In the genomic region with DNA sequence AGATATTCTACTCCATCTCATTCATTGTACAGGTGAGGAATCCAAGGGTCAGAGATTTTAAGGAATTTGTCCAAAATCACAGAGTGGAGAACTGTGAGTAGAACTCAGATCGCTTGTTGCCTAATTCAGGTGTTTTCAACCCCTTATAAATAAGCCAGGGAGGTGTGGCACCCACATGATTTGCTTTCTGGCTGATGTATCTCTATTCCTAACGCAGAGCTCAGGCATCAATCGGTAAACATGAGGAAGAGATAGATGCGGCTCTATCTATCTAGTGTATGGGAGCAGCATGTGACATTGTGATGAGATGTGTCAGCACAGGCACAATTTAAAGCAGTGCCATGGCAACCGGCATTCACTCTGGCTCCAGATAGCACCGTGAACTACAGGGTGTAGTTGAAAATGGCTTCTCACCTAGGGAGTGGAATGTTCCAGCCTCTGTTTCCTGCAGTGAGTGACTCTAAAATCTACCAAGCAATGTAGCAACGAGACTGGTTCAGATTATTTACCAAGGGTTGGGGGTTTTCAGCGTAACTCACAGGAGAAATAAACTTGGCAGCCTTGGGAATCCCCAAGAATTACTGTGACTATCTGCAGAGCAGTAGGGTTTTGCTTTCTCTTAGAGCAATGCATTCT, we compare ENCODE assay signal across 8 cellular contexts. TPM values are rescaled to one million over a fixed set of nuclear protein-coding genes. Genes with fewer than 3 reads are reported as not detected.
A peak's percentile ranks its signal among the peaks of the same experiment; 100 is the strongest.
DNase-seq lines count a peak whose midpoint lies in the region; ATAC-seq and TF ChIP-seq lines count a peak whose summit lies in the region.

No MANE protein-coding gene starts in this region.

- peaks cover 2% of the 10 kb centered on the region for H3K36me3 Mint-ChIP-seq in T-helper 2 cell treated with Interferon-gamma antibody and Interleukin-4, amounts not matched to agents 5 μg/mL and 100 μg/mL, for 36 hours (ENCODE audit: low read depth)

- H2BK120ac ChIP-seq in trophoblast cell (ENCODE audit: insufficient read depth, low read length, poor library complexity) = no peak overlapping the region

- H3K79me1 ChIP-seq in trophoblast cell (ENCODE audit: low read length) = no peaks in the 10 kb centered on the region

- no peak overlapping the region for H2BK12ac ChIP-seq in trophoblast cell (ENCODE audit: low read length)

- no peak overlapping the region for H2AK5ac ChIP-seq in trophoblast cell (ENCODE audit: low read length)

- H3K4me1 ChIP-seq in trophoblast cell (ENCODE audit: control insufficient read depth in 1 of 2, insufficient read depth in 2 of 2, low read length in 2 of 2) = peaks cover 6 to 7% of the 10 kb centered on the region in 2 experiments
- H3K4me1 ChIP-seq in testis = no peaks in the 10 kb centered on the region

- H3K9me3 ChIP-seq in trophoblast cell (ENCODE audit: insufficient read depth, low read depth, low read length) = no peaks in the 10 kb centered on the region
- H3K9me3 ChIP-seq in testis = no peaks in the 10 kb centered on the region

- peaks cover 41% of the 10 kb centered on the region for H3K4me1 Mint-ChIP-seq in T-helper 2 cell treated with Interferon-gamma antibody and Interleukin-4, amounts not matched to agents 5 μg/mL and 100 μg/mL, for 36 hours (ENCODE audit: low read depth)

- no peak overlapping the region for H2AFZ ChIP-seq in trophoblast cell (ENCODE audit: insufficient read depth, low read length, poor library complexity)

- intact Hi-C loops in testis (cut with DNase I; ENCODE audit: low total_unique reads) = no loop called here

- no peak overlapping the region for H3K18ac ChIP-seq in trophoblast cell (ENCODE audit: low read length)

- peak; percentile 58 for ATAC-seq in GM21360 (IDR thresholded peaks at IDR 0.05; ENCODE audit: unreplicated experiment)
- peak; percentile 27 for ATAC-seq in HG03575 (IDR thresholded peaks at IDR 0.05; ENCODE audit: extremely low read depth, insufficient number of reproducible peaks, low FRiP score, unreplicated experiment)

- H3K14ac ChIP-seq in trophoblast cell (ENCODE audit: low read length) = no peak overlapping the region

- TF ChIP-seq CTCF in testis (IDR thresholded peaks at IDR 0.05) = no peak

- no peaks in the 10 kb centered on the region for H3K27me3 Mint-ChIP-seq in T-helper 2 cell treated with Interferon-gamma antibody and Interleukin-4, amounts not matched to agents 5 μg/mL and 100 μg/mL, for 36 hours (ENCODE audit: low read depth)

- peak overlapping the region; percentile 25 for H3K4me2 ChIP-seq in trophoblast cell (ENCODE audit: low read length)

- H3K36me3 ChIP-seq in trophoblast cell (ENCODE audit: control insufficient read depth in 1 of 2, insufficient read depth in 2 of 2, low read length in 2 of 2) (no peaks in the 10 kb centered on the region), testis (ENCODE audit: low read depth, missing control alignments) (no peaks in the 10 kb centered on the region)

- H3K23ac ChIP-seq in trophoblast cell (ENCODE audit: low read length) = no peak overlapping the region

- H2BK5ac ChIP-seq in trophoblast cell (ENCODE audit: low read depth, low read length, poor library complexity) = no peak overlapping the region

- no peak overlapping the region for H4K12ac ChIP-seq in trophoblast cell (ENCODE audit: low read depth, low read length)

- no peak overlapping the region for H3K4ac ChIP-seq in trophoblast cell (ENCODE audit: low read depth, low read length)

- no peak overlapping the region for H4K91ac ChIP-seq in trophoblast cell (ENCODE audit: low read depth, low read length)

- H3K9me3 Mint-ChIP-seq in T-helper 2 cell treated with Interferon-gamma antibody and Interleukin-4, amounts not matched to agents 5 μg/mL and 100 μg/mL, for 36 hours = no peaks in the 10 kb centered on the region

- peak; percentile 50 for DNase-seq in Daoy (ENCODE audit: low read depth)
- peak; percentile 57 for DNase-seq in T-helper 2 cell treated with Interferon-gamma antibody and Interleukin-4, amounts not matched to agents 5 μg/mL and 100 μg/mL, for 36 hours (ENCODE audit: low spot score)
- peak; percentile 32 for DNase-seq in dedifferentiated amniotic fluid mesenchymal stem cell (ENCODE audit: extremely low spot score)
- peak; percentile 93 to 94 for DNase-seq in trophoblast cell
- DNase-seq in NK-92 (lab: John Stamatoyannopoulos, UW; ENCODE audit: unreplicated experiment) = no peak
- no peak for DNase-seq in testis

- H3K27ac Mint-ChIP-seq in T-helper 2 cell treated with Interferon-gamma antibody and Interleukin-4, amounts not matched to agents 5 μg/mL and 100 μg/mL, for 36 hours = peak overlapping the region; percentile 91

- no peak overlapping the region for H4K8ac ChIP-seq in trophoblast cell (ENCODE audit: low read depth, low read length)

- no peaks in the 10 kb centered on the region for H3K79me2 ChIP-seq in trophoblast cell (ENCODE audit: control insufficient read depth, insufficient read depth, low read length, poor library complexity)

- no peak overlapping the region for H3K9ac ChIP-seq in trophoblast cell (ENCODE audit: low read length)

- H3K4me3 Mint-ChIP-seq in T-helper 2 cell treated with Interferon-gamma antibody and Interleukin-4, amounts not matched to agents 5 μg/mL and 100 μg/mL, for 36 hours = peak overlapping the region; percentile 86

- WGBS in trophoblast cell (ENCODE audit: extremely low coverage, insufficient coverage, insufficient read length) = no CpG with 5 or more reads among the region's 8 CpGs
- WGBS in testis, 2 donors = 70 to 81% methylated on average over 8 of the region's 8 CpGs

- no peak overlapping the region for H3K27ac ChIP-seq in trophoblast cell (ENCODE audit: low read depth, low read length)
- no peak overlapping the region for H3K27ac ChIP-seq in testis

- TF ChIP-seq POLR2A in testis (IDR thresholded peaks at IDR 0.05) = no peak

- H3K4me3 ChIP-seq in trophoblast cell (ENCODE audit: low read depth, low read length) (no peak overlapping the region), testis (no peak overlapping the region)

- H3K27me3 ChIP-seq in trophoblast cell (ENCODE audit: insufficient read depth, low read length) (no peaks in the 10 kb centered on the region), testis (no peaks in the 10 kb centered on the region)

RNA-seq across cellular contexts. Expression of a gene that starts 53.4 kb away (rescaled TPM):
- 353 and 407 TPM in 2 replicates for total RNA-seq in Daoy (2014; rRNA removed; shearing (Covaris generic))
- 473 and 483 TPM in 2 replicates for polyA plus RNA-seq in trophoblast cell (2013)
- total RNA-seq in testis = 100 to 1,000 TPM; 147 to 210 TPM
- 195 TPM for polyA plus RNA-seq in testis (ENCODE audit: insufficient read depth, low read depth, low replicate concordance)

Comparison
In these comparisons a context has a peak if more than half of its experiments do, and no peak if none do; other contexts are left out.
1. DNase-seq: peak in Daoy (single experiment), T-helper 2 cell treated with Interferon-gamma antibody and Interleukin-4, amounts not matched to agents 5 μg/mL and 100 μg/mL, for 36 hours (single experiment), dedifferentiated amniotic fluid mesenchymal stem cell (single experiment) and trophoblast cell (2 of 2); none in NK-92 (single experiment) and testis (single experiment).